In the genomic region with DNA sequence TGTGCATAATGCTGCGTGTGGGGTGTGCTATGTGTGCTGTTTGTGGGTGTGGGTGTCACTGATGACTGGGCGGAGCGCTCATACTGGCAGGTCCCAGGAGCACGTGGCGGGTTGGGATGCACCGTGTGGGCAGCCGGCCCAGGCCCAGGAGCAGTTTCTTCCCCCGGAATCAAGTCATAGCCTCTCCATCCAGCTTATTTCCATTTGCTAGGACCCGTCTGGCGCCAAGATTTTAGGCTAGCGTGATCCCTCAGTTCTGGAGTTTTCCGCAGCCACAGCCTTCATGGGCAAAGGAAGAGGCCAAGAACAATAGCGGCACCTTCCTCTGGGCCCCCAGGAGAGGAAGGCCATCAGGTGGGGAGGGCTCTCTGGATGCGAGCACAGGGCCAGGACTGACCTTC, we compare ENCODE assay signal across 19 cellular contexts.
"Had no signal": no experiment of that assay in that cellular context is flagged by ENCODE, and none has a peak within 500 bp of the region (broad histone marks: within the 10 kb centered on the region; RNA-seq: fewer than 3 reads in every experiment).

No MANE protein-coding gene starts in this region.

- H3K27ac ChIP-seq: foreskin keratinocyte, thoracic aorta, VCaP had no signal

- H3K9me3 Mint-ChIP-seq: naive thymus-derived CD8-positive, alpha-beta T cell had no signal

- H3K27ac Mint-ChIP-seq: activated CD8-positive, alpha-beta memory T cell treated with anti-CD3 and anti-CD28 coated beads, Interleukin-2, amount 10 ng/mL, durations not matched to agents 7 days and 5 days; activated naive CD4-positive, alpha-beta T cell treated with anti-CD3 and anti-CD28 coated beads, Interleukin-2, amount 50 U/mL, for 72 hours; naive thymus-derived CD8-positive, alpha-beta T cell had no signal

- H3K36me3 Mint-ChIP-seq: activated CD8-positive, alpha-beta memory T cell treated with anti-CD3 and anti-CD28 coated beads, Interleukin-2, amount 10 ng/mL, durations not matched to agents 7 days and 5 days; activated naive CD4-positive, alpha-beta T cell treated with anti-CD3 and anti-CD28 coated beads, Interleukin-2, amount 50 U/mL, for 72 hours; naive thymus-derived CD8-positive, alpha-beta T cell had no signal

- H3K27me3 Mint-ChIP-seq: activated CD8-positive, alpha-beta memory T cell treated with anti-CD3 and anti-CD28 coated beads, Interleukin-2, amount 10 ng/mL, durations not matched to agents 7 days and 5 days had no signal

- H3K36me3 ChIP-seq: sigmoid colon, stomach, thoracic aorta had no signal

- H3K4me3 ChIP-seq: coronary artery, sigmoid colon, stomach, thoracic aorta had no signal

- H3K4me3 Mint-ChIP-seq: activated CD8-positive, alpha-beta memory T cell treated with anti-CD3 and anti-CD28 coated beads, Interleukin-2, amount 10 ng/mL, durations not matched to agents 7 days and 5 days; naive thymus-derived CD8-positive, alpha-beta T cell had no signal

- ATAC-seq: activated CD8-positive, alpha-beta memory T cell treated with anti-CD3 and anti-CD28 coated beads, Interleukin-2, amount 10 ng/mL, durations not matched to agents 7 days and 5 days; activated naive CD4-positive, alpha-beta T cell treated with anti-CD3 and anti-CD28 coated beads, Interleukin-2, amount 50 U/mL, for 72 hours; foreskin keratinocyte; left lobe of liver; naive thymus-derived CD8-positive, alpha-beta T cell had no signal

- H3K27me3 ChIP-seq: foreskin keratinocyte, sigmoid colon, stomach had no signal

- H3K4me1 Mint-ChIP-seq: activated CD8-positive, alpha-beta memory T cell treated with anti-CD3 and anti-CD28 coated beads, Interleukin-2, amount 10 ng/mL, durations not matched to agents 7 days and 5 days had no signal

- H3K9me3 ChIP-seq: sigmoid colon, stomach, thoracic aorta had no signal

- DNase-seq: activated CD4-positive, alpha-beta T cell treated with anti-CD3 and anti-CD28 coated beads for 1 hour; activated CD4-positive, alpha-beta T cell treated with anti-CD3 and anti-CD28 coated beads, Interleukin-2, amount 50 U/mL, for 48 hours; activated CD8-positive, alpha-beta memory T cell treated with anti-CD3 and anti-CD28 coated beads, Interleukin-2, amount 10 ng/mL, durations not matched to agents 7 days and 5 days; activated gamma-delta T cell; activated T-cell treated with anti-CD3 and anti-CD28 coated beads, Interleukin-2, amount 50 U/mL, for 1 hour; central memory CD4-positive, alpha-beta T cell; effector CD8-positive, alpha-beta T cell; foreskin keratinocyte; naive thymus-derived CD8-positive, alpha-beta T cell; nucleus accumbens; sigmoid colon; stimulated activated CD4-positive, alpha-beta T cell treated with anti-CD3 and anti-CD28 coated beads, Interleukin-12 subunit alpha, Interleukin-12 subunit beta, amount 100 ng/mL, for 4 hours; stimulated activated CD4-positive, alpha-beta T cell treated with anti-CD3 and anti-CD28 coated beads, Interleukin-2, amount 100 ng/mL, for 24 hours; stomach had no signal

- H3K4me1 ChIP-seq: foreskin keratinocyte had no signal
